12 cellular contexts compared by ENCODE assay signal in the genomic region with DNA sequence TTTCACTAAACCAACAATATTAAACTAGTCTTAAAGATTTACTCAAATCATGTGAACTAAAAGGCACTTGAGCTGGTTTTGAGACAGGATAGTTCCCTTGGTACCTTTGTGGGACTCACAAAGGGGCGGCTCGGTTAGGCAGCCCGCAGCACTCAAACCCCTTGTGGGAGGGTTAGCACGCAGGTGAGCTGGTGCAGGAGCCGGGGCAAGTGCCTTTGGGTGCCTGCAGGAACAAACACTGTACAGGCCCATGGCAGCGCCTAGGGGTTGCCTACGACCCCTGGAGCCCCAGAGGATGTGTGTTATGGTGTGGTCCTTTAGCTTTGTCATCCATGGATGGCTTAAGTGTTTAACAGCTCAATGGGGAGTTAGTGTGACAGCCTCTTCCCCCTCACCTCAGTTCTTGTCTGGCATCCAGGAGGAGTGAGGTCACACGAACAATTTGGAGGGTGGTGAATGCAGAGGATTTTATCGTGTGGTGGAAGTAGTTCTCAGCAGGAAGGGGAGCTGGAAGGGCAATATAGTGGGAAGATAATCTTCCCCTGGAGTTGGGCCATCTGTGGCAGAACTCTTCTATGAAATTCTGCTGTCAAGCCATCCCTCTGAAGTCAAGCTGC.
"Had no signal": no experiment of that assay in that cellular context is flagged by ENCODE, and none has a peak within 500 bp of the region (broad histone marks: within the 10 kb centered on the region; RNA-seq: fewer than 3 reads in every experiment).

No MANE protein-coding gene starts in this region.

- H3K27ac Mint-ChIP-seq: activated CD8-positive, alpha-beta T cell treated with anti-CD3 and anti-CD28 coated beads for 36 hours; activated naive CD8-positive, alpha-beta T cell treated with anti-CD3 and anti-CD28 coated beads for 36 hours; activated T-cell treated with anti-CD3 and anti-CD28 coated beads, Interleukin-2, amount 50 U/mL, for 72 hours; immature natural killer cell had no signal

- H3K4me3 Mint-ChIP-seq: activated CD8-positive, alpha-beta T cell treated with anti-CD3 and anti-CD28 coated beads for 36 hours; activated naive CD8-positive, alpha-beta T cell treated with anti-CD3 and anti-CD28 coated beads for 36 hours; activated T-cell treated with anti-CD3 and anti-CD28 coated beads, Interleukin-2, amount 50 U/mL, for 72 hours; immature natural killer cell; neural crest cell had no signal

- H3K27ac ChIP-seq: pancreas, skin epidermis, tibial artery, WERI-Rb-1 had no signal

- H3K27me3 ChIP-seq: pancreas, tibial artery had no signal

- H3K9me3 Mint-ChIP-seq: activated CD8-positive, alpha-beta T cell treated with anti-CD3 and anti-CD28 coated beads for 36 hours; activated naive CD8-positive, alpha-beta T cell treated with anti-CD3 and anti-CD28 coated beads for 36 hours; activated T-cell treated with anti-CD3 and anti-CD28 coated beads, Interleukin-2, amount 50 U/mL, for 72 hours had no signal

- FAIRE-seq: pancreas had no signal

- H3K36me3 Mint-ChIP-seq: activated naive CD8-positive, alpha-beta T cell treated with anti-CD3 and anti-CD28 coated beads for 36 hours; immature natural killer cell had no signal

- H3K4me1 Mint-ChIP-seq: activated naive CD8-positive, alpha-beta T cell treated with anti-CD3 and anti-CD28 coated beads for 36 hours; immature natural killer cell had no signal

- ATAC-seq: activated CD8-positive, alpha-beta T cell treated with anti-CD3 and anti-CD28 coated beads for 36 hours; activated T-cell treated with anti-CD3 and anti-CD28 coated beads, Interleukin-2, amount 50 U/mL, for 72 hours; pancreas had no signal

- H3K4me3 ChIP-seq: pancreas, skin epidermis, tibial artery had no signal

- DNase-seq: activated CD4-positive, alpha-beta T cell treated with anti-CD3 and anti-CD28 coated beads for 4 hours; activated CD8-positive, alpha-beta memory T cell treated with anti-CD3 and anti-CD28 coated beads, Interleukin-2, amount 50 U/mL, for 4 hours; activated CD8-positive, alpha-beta T cell treated with anti-CD3 and anti-CD28 coated beads for 36 hours; activated gamma-delta T cell treated with Interleukin-2 at 50 U/mL for 16 hours; activated naive CD8-positive, alpha-beta T cell treated with anti-CD3 and anti-CD28 coated beads for 36 hours; immature natural killer cell; pancreas; WERI-Rb-1 had no signal

- H3K9me3 ChIP-seq: pancreas, tibial artery had no signal

- H3K36me3 ChIP-seq: pancreas, tibial artery, WERI-Rb-1 had no signal
